10 cellular contexts compared by ENCODE assay signal in genomic region chr12:105561981-105562726, GRCh38.
DNase-seq lines count a peak whose midpoint lies in the region; ATAC-seq and TF ChIP-seq lines count a peak whose summit lies in the region.
"Had no signal": no experiment of that assay in that cellular context is flagged by ENCODE, and none has a peak within 500 bp of the region (broad histone marks: within the 10 kb centered on the region; RNA-seq: fewer than 3 reads in every experiment).

No MANE protein-coding gene starts in this region.

- TF ChIP-seq POLR2A in transverse colon (IDR thresholded peaks at IDR 0.05): no peak

- H3K27ac ChIP-seq in iPS DF 6.9 (ENCODE audit: low read length) (no peak overlapping the region), transverse colon (peak overlapping the region; percentile 8 to 61 (median 52))
- H3K27ac ChIP-seq: 22Rv1, HL-60 had no signal

- TF ChIP-seq CTCF in transverse colon (IDR thresholded peaks at IDR 0.05): no peak

- no peak for ATAC-seq in activated CD4-positive, CD25-positive, alpha-beta regulatory T cell treated with anti-CD3 and anti-CD28 coated beads, Interleukin-2, amount 50 U/mL, for 24 hours
- ATAC-seq in HG02885 (IDR thresholded peaks at IDR 0.05; ENCODE audit: poor library complexity, unreplicated experiment) (no peak), GM21723 (IDR thresholded peaks at IDR 0.05; ENCODE audit: unreplicated experiment) (no peak)

- H3K36me3 ChIP-seq in iPS DF 6.9 (ENCODE audit: control insufficient read depth, insufficient read depth, low read length) (no peaks in the 10 kb centered on the region), transverse colon (no peaks in the 10 kb centered on the region)

- DNase-seq in NCI-H1417 (lab: John Stamatoyannopoulos, UW) (peak in 2 of 3 experiments; percentile 84 to 88), NCI-H1417 treated with DMSO at 0.1 percent for 48 hours (lab: John Stamatoyannopoulos, UW) (no peak), T1000 (lab: John Stamatoyannopoulos, UW) (peak; percentile 78), iPS DF 6.9 (ENCODE audit: low read depth, low spot score) (peak; percentile 16), transverse colon (peak; percentile 31)

- WGBS in iPS DF 6.9 (ENCODE audit: insufficient coverage, insufficient read length): no CpG with 5 or more reads among the region's 19 CpGs
- 29 to 32% methylated on average over 16 to 19 of the region's 19 CpGs for WGBS in transverse colon (ENCODE audit: low coverage in 1 of 2), 2 donors

- H3K27me3 ChIP-seq in iPS DF 6.9 (ENCODE audit: control insufficient read depth, insufficient read depth, low read length) (no peaks in the 10 kb centered on the region), transverse colon (no peaks in the 10 kb centered on the region)

- H3K4me3 ChIP-seq in iPS DF 6.9 (ENCODE audit: low read length): no peak overlapping the region
- no peak overlapping the region for H3K4me3 ChIP-seq in transverse colon

- intact Hi-C loops in transverse colon (cut with DNase I; ENCODE audit: low total_unique reads): no loop called here

- no peak for TF ChIP-seq EP300 in transverse colon (IDR thresholded peaks at IDR 0.05; ENCODE audit: low read depth)

- in situ Hi-C loops in transverse colon (cut with MboI; ENCODE audit: low pct_ligation_motif_present in 1 of 4, low pct_unique_long_range_greater_than_20kb in 1 of 4, low sequenced_read_pairs in 3 of 4): no loop called here

- H3K9me3 ChIP-seq in iPS DF 6.9 (ENCODE audit: control insufficient read depth, insufficient read depth, low read length): no peaks in the 10 kb centered on the region
- H3K9me3 ChIP-seq in transverse colon: no peaks in the 10 kb centered on the region

- H3K4me1 ChIP-seq in iPS DF 6.9 (ENCODE audit: control insufficient read depth, insufficient read depth, low read length) (peaks cover 3% of the 10 kb centered on the region; the same call in 1 of the 2 replicates), transverse colon (peaks cover 4 to 16% (median 12%) of the 10 kb centered on the region in 4 donors)
